ENCODE assay signal across 10 cellular contexts in genomic region chr17:45402916-45403315, GRCh38. TPM values are rescaled to one million over a fixed set of nuclear protein-coding genes. Genes with fewer than 3 reads are reported as not detected.
A peak's percentile ranks its signal among the peaks of the same experiment; 100 is the strongest.
DNase-seq lines count a peak whose midpoint lies in the region; ATAC-seq and TF ChIP-seq lines count a peak whose summit lies in the region.
"Had no signal": no experiment of that assay in that cellular context is flagged by ENCODE, and none has a peak within 500 bp of the region (broad histone marks: within the 10 kb centered on the region; RNA-seq: fewer than 3 reads in every experiment).

No MANE protein-coding gene starts in this region.

- no peaks in the 10 kb centered on the region for H3K9me3 Mint-ChIP-seq in memory B cell
- no peaks in the 10 kb centered on the region for H3K9me3 Mint-ChIP-seq in stimulated activated effector memory CD8-positive, alpha-beta T cell treated with anti-CD3 and anti-CD28 coated beads, Interleukin-12 subunit alpha, Interleukin-12 subunit beta, amount 100 ng/mL, for 72 hours
- H3K9me3 Mint-ChIP-seq: CD4-positive, CD25-positive, alpha-beta regulatory T cell had no signal

- TF ChIP-seq CTCF in RWPE1 (conservative IDR thresholded peaks at IDR 0.05; ENCODE audit: low read depth): no peak
- TF ChIP-seq CTCF in right lobe of liver (IDR thresholded peaks at IDR 0.05): no peak

- H3K4me1 Mint-ChIP-seq in memory B cell: peaks cover 13% of the 10 kb centered on the region
- H3K4me1 Mint-ChIP-seq in stimulated activated effector memory CD8-positive, alpha-beta T cell treated with anti-CD3 and anti-CD28 coated beads, Interleukin-12 subunit alpha, Interleukin-12 subunit beta, amount 100 ng/mL, for 72 hours: peaks cover 12% of the 10 kb centered on the region

- H3K9ac ChIP-seq in BLaER1: no peak overlapping the region

- H3K4me3 Mint-ChIP-seq in memory B cell: no peak overlapping the region
- no peak overlapping the region for H3K4me3 Mint-ChIP-seq in stimulated activated effector memory CD8-positive, alpha-beta T cell treated with anti-CD3 and anti-CD28 coated beads, Interleukin-12 subunit alpha, Interleukin-12 subunit beta, amount 100 ng/mL, for 72 hours
- H3K4me3 Mint-ChIP-seq: CD4-positive, CD25-positive, alpha-beta regulatory T cell had no signal

- H3K4me2 ChIP-seq in BLaER1: peak overlapping the region; percentile 46
- H3K4me2 ChIP-seq: A549 had no signal

- WGBS in right lobe of liver (ENCODE audit: insufficient coverage, low coverage, low lambda C conversion rate, missing lambda C conversion rate): 40% methylated on average over 1 of the region's 1 CpG

- H3K4me3 ChIP-seq in BLaER1 (no peak overlapping the region), right lobe of liver (no peak overlapping the region)
- H3K4me3 ChIP-seq: A549 had no signal

- no peak for ATAC-seq in memory B cell (ENCODE audit: low read depth)
- ATAC-seq in stimulated activated effector memory CD8-positive, alpha-beta T cell treated with anti-CD3 and anti-CD28 coated beads, Interleukin-12 subunit alpha, Interleukin-12 subunit beta, amount 100 ng/mL, for 72 hours: no peak
- ATAC-seq in right lobe of liver: no peak

- peak overlapping the region; percentile 50 for H3K27ac Mint-ChIP-seq in memory B cell
- peak overlapping the region; percentile 46 for H3K27ac Mint-ChIP-seq in stimulated activated effector memory CD8-positive, alpha-beta T cell treated with anti-CD3 and anti-CD28 coated beads, Interleukin-12 subunit alpha, Interleukin-12 subunit beta, amount 100 ng/mL, for 72 hours
- H3K27ac Mint-ChIP-seq: CD4-positive, CD25-positive, alpha-beta regulatory T cell had no signal

- no peaks in the 10 kb centered on the region for H3K27me3 Mint-ChIP-seq in memory B cell
- H3K27me3 Mint-ChIP-seq: CD4-positive, CD25-positive, alpha-beta regulatory T cell had no signal

- H3K4me1 ChIP-seq in BLaER1 (peaks cover 54% of the 10 kb centered on the region), right lobe of liver (no peaks in the 10 kb centered on the region)

- H3K27me3 ChIP-seq in BLaER1 (no peaks in the 10 kb centered on the region), right lobe of liver (no peaks in the 10 kb centered on the region)

- TF ChIP-seq POLR2A in right lobe of liver (IDR thresholded peaks at IDR 0.05): no peak

- H3K9me3 ChIP-seq in BLaER1 (no peaks in the 10 kb centered on the region), right lobe of liver (no peaks in the 10 kb centered on the region)
- H3K9me3 ChIP-seq: A549 had no signal

- CTCF ChIA-PET in RWPE1 (lab: Yijun Ruan, JAX): interaction anchor here (0.6 to 2.0 kb wide), 2 partner anchors 9 to 179 kb away, joined by 3 to 6 read pairs; no protein-coding TSS in a partner anchor

- intact Hi-C loops in right lobe of liver (cut with DNase I): loop anchor here in 1 of 2 donors (10.0 kb wide), 1 partner anchor 432 kb away; no protein-coding TSS in a partner anchor

- H3K27ac ChIP-seq in BLaER1 (0 out of 2 replicates have a peak overlapping the region, but pooled peaks have one; percentile 15), RWPE1 (peak overlapping the region; percentile 8; the same call in 1 of the 2 replicates), right lobe of liver (no peak overlapping the region)
- H3K27ac ChIP-seq: A549 had no signal

- H3K36me3 ChIP-seq in BLaER1 (peaks cover 79% of the 10 kb centered on the region), right lobe of liver (no peaks in the 10 kb centered on the region)

- peaks cover 26% of the 10 kb centered on the region for H3K36me3 Mint-ChIP-seq in memory B cell
- H3K36me3 Mint-ChIP-seq in stimulated activated effector memory CD8-positive, alpha-beta T cell treated with anti-CD3 and anti-CD28 coated beads, Interleukin-12 subunit alpha, Interleukin-12 subunit beta, amount 100 ng/mL, for 72 hours: peaks cover 80% of the 10 kb centered on the region

- DNase-seq in RWPE1 (ENCODE audit: low spot score) (no peak), memory B cell (ENCODE audit: low spot score in 2 of 2) (no peak), right lobe of liver (no peak), NCI-H1417 (lab: John Stamatoyannopoulos, UW) (no peak)
- no peak for DNase-seq in stimulated activated effector memory CD8-positive, alpha-beta T cell treated with anti-CD3 and anti-CD28 coated beads, Interleukin-12 subunit alpha, Interleukin-12 subunit beta, amount 100 ng/mL, for 72 hours (ENCODE audit: low spot score in 2 of 2)
- DNase-seq: CD4-positive, CD25-positive, alpha-beta regulatory T cell; DMS53; GF-D8 had no signal

- peaks cover 18% of the 10 kb centered on the region; the same call in 1 of the 2 replicates for H4K20me1 ChIP-seq in BLaER1

- POLR2A ChIA-PET in RWPE1 (lab: Yijun Ruan, JAX; ENCODE audit: low non-redundant PET): no interaction called here

RNA-seq across cellular contexts. Expression of gene ARHGAP27, which starts 29.8 kb away (rescaled TPM):
- 1 to 10 TPM; 4.9 to 9.3 (median 6.8) TPM for total RNA-seq in right lobe of liver

Comparison
In these comparisons a context has a peak if more than half of its experiments do, and no peak if none do; other contexts are left out.
1. H3K27ac ChIP-seq: peak in BLaER1 (single experiment) and RWPE1 (single experiment); none in right lobe of liver (0 of 3).